Comparison of ENCODE assay signal across 15 cellular contexts in the genomic region with DNA sequence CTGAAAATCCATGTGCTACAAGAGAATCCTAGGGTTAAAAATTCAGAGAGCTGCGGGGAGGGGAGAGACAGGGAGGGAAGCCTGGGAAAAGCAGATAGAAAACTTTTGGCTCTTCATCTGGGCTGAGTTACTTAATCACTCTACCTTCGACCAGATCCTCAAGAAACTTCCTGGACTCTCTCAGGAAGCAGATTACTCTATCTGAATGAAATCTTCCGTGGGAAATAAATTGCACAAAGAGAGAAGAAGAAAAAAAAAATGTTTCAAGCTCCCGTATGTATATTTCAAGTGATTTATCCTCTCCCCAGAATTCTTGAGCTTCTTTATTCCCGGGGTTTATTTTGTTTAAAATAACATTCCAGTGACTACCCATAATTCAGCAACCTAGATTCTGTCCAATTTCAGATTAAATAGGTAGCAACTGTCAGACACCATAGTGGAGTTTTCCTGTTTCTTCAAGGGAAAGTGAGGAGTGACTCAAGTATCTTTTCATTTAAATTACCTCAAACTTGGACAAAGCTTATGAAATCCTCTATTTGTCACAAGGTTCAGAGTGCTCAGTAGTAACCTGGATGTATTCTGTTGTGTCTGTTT.
A peak's percentile ranks its signal among the peaks of the same experiment; 100 is the strongest.
DNase-seq lines count a peak whose midpoint lies in the region; ATAC-seq, FAIRE-seq and TF ChIP-seq lines count a peak whose summit lies in the region.
"Had no signal": no experiment of that assay in that cellular context is flagged by ENCODE, and none has a peak within 500 bp of the region (broad histone marks: within the 10 kb centered on the region; RNA-seq: fewer than 3 reads in every experiment).

No MANE protein-coding gene starts in this region.

- FAIRE-seq in HTR-8/SVneo (lab: Jason Lieb, UNC) = no peak
- FAIRE-seq: GM18507, islet of Langerhans, TTC549 had no signal

- H3K4me1 ChIP-seq in colonic mucosa = no peaks in the 10 kb centered on the region
- H3K4me1 ChIP-seq in left lung = peaks cover 0 to 13% of the 10 kb centered on the region in 2 donors
- peaks cover 2 to 22% (median 18%) of the 10 kb centered on the region in 5 donors for H3K4me1 ChIP-seq in subcutaneous abdominal adipose tissue (ENCODE audit: control insufficient read depth in 5 of 5, insufficient read depth in 5 of 5, low read length in 5 of 5)

- H3K9ac ChIP-seq in colonic mucosa (ENCODE audit: low read depth in 2 of 2, low read length in 2 of 2) (peak overlapping the region; percentile 30 to 43), subcutaneous abdominal adipose tissue (ENCODE audit: low read length in 5 of 5) (peak overlapping the region; percentile 1 to 69 (median 28))

- H3K4me3 ChIP-seq in colonic mucosa (no peak overlapping the region), left lung (no peak overlapping the region), subcutaneous abdominal adipose tissue (ENCODE audit: low read depth in 1 of 5, low read length in 5 of 5) (peak overlapping the region in 2 of 5 donors; percentile 25 to 31)

- ATAC-seq in left lung = peak; percentile 53
- no peak for ATAC-seq in HG02678 (IDR thresholded peaks at IDR 0.05; ENCODE audit: unreplicated experiment)
- ATAC-seq: stimulated activated naive B cell treated with anti-CD40 and anti-IgM and Interleukin-4, amounts not matched to agents 10 μg/mL and 1 μg/mL and 100 μg/mL, for 72 hours had no signal

- no peak for TF ChIP-seq CTCF in colonic mucosa (IDR thresholded peaks at IDR 0.05)
- no peak for TF ChIP-seq CTCF in left lung (IDR thresholded peaks at IDR 0.05)

- H3K27ac ChIP-seq in colonic mucosa (peak overlapping the region; percentile 26), left lung (peak overlapping the region; percentile 53), subcutaneous abdominal adipose tissue (ENCODE audit: low read depth, low read length) (peak overlapping the region; percentile 75)

- intact Hi-C loops in colonic mucosa (cut with DNase I) = no loop called here
- intact Hi-C loops in left lung (cut with DNase I) = no loop called here

- H3K9me3 ChIP-seq in colonic mucosa = no peaks in the 10 kb centered on the region
- H3K9me3 ChIP-seq in left lung = peaks cover 0 to 3% of the 10 kb centered on the region in 2 donors
- peaks cover 0 to 4% (median 0%) of the 10 kb centered on the region in 5 donors for H3K9me3 ChIP-seq in subcutaneous abdominal adipose tissue (ENCODE audit: control insufficient read depth in 5 of 5, low read length in 5 of 5)

- H3K27me3 ChIP-seq in colonic mucosa (no peaks in the 10 kb centered on the region), left lung (no peaks in the 10 kb centered on the region), subcutaneous abdominal adipose tissue (ENCODE audit: control insufficient read depth in 5 of 5, insufficient read depth in 4 of 5, low read length in 5 of 5) (no peaks in the 10 kb centered on the region)

- H3K36me3 ChIP-seq in colonic mucosa (no peaks in the 10 kb centered on the region), left lung (no peaks in the 10 kb centered on the region), subcutaneous abdominal adipose tissue (ENCODE audit: control insufficient read depth in 5 of 5, insufficient read depth in 5 of 5, low read length in 5 of 5) (no peaks in the 10 kb centered on the region)

- DNase-seq in HTR-8/SVneo (ENCODE audit: insufficient read length, low spot score) (peak; percentile 27), colonic mucosa (no peak), left lung (no peak), NCI-H82 treated with DMSO at 0.1 percent for 48 hours (lab: John Stamatoyannopoulos, UW; ENCODE audit: unreplicated experiment) (no peak), NCI-H2081 treated with DMSO at 0.1 percent for 48 hours (lab: John Stamatoyannopoulos, UW) (no peak)
- no peak for DNase-seq in central memory CD4-positive, alpha-beta T cell
- DNase-seq: activated gamma-delta T cell; effector memory CD4-positive, alpha-beta T cell; NCI-H1092; stimulated activated naive B cell treated with anti-CD40 and anti-IgM and Interleukin-4, amounts not matched to agents 10 μg/mL and 1 μg/mL and 100 μg/mL, for 72 hours had no signal
